8 cellular contexts compared by ENCODE assay signal in the genomic region with DNA sequence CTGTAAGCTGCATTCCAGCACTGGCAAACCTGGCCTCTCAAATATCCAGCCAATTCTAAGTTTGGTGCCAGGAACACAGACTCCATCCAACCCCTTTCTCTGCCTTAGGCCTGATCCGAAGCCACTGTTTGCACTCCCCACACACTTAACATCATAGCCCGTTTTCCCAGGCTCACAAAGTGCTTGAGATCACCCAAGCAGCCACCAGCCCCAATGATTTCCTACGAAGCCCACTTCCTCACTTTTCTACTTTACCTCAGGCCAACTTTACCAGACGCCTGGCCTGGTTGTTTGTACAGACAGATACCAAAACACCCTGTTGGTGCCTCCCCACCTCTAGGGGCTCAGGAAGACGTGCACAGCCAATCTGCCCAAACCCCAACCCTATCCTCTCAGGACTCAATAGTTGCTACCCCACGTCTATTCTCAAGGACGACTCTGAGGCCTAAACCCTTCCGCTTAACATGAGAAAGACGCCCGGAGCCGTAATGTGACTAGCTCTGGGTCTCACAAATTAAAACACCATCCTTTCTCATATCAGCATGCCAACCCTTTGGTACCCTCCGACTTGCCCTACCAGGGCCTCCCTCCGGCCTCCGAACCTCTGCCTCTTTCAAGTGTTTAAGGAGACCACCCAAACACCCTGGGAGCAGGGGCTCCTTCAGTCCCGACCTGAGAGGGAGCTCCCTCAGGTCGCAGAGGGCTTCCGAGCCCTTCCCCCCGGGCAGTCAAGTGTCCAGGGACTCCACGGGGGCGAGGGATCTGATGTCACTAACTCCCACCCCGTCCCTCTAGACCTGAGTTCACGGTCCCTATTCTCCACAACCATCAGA.
A peak's percentile ranks its signal among the peaks of the same experiment; 100 is the strongest.
DNase-seq lines count a peak whose midpoint lies in the region; ATAC-seq and TF ChIP-seq lines count a peak whose summit lies in the region.

No MANE protein-coding gene starts in this region.

- H4K20me1 ChIP-seq in Loucy (ENCODE audit: insufficient read depth, low read length, poor library complexity, severe bottlenecking) = peaks cover 29% of the 10 kb centered on the region

- peaks cover 2% of the 10 kb centered on the region for H3K27me3 Mint-ChIP-seq in nephron progenitor cell (ENCODE audit: low read depth, poor library complexity)

- H3K36me3 ChIP-seq in Loucy (ENCODE audit: insufficient read depth, low read length) = no peaks in the 10 kb centered on the region

- no peak overlapping the region for H3K27ac Mint-ChIP-seq in nephron progenitor cell

- no peak overlapping the region for H3K4me3 Mint-ChIP-seq in nephron progenitor cell

- peaks cover 36% of the 10 kb centered on the region for H3K4me1 ChIP-seq in Loucy (ENCODE audit: insufficient read depth, low read length, poor library complexity, severe bottlenecking)

- H3K4me2 ChIP-seq in Loucy (ENCODE audit: low read depth, low read length, poor library complexity, severe bottlenecking) = peak overlapping the region; percentile 79

- H3K4me1 Mint-ChIP-seq in nephron progenitor cell = peaks cover 18% of the 10 kb centered on the region

- H3K36me3 Mint-ChIP-seq in nephron progenitor cell (ENCODE audit: low read depth) = peaks cover 11% of the 10 kb centered on the region

- peaks cover 15% of the 10 kb centered on the region; the same call in 1 of the 2 replicates for H3K79me2 ChIP-seq in Loucy (ENCODE audit: insufficient read depth, low read length)

- TF ChIP-seq CTCF in AG09309 (IDR thresholded peaks at IDR 0.05; ENCODE audit: control insufficient read depth, insufficient read depth, low read depth, low read length, missing control alignments) (no peak), Loucy (conservative IDR thresholded peaks at IDR 0.05; ENCODE audit: low read length) (no peak), epithelial cell of esophagus (IDR thresholded peaks at IDR 0.05; ENCODE audit: insufficient read depth, low read depth, low read length, missing control alignments) (peak; percentile 11), nephron progenitor cell (IDR thresholded peaks at IDR 0.05) (no peak)

- DNase-seq in AG09309 (ENCODE audit: low read depth) = no peak
- no peak for DNase-seq in epithelial cell of esophagus (ENCODE audit: low read depth)
- DNase-seq in nephron progenitor cell = peak; percentile 49
- no peak for DNase-seq in globus pallidus (ENCODE audit: low spot score)
- DNase-seq in DMS53 treated with DMSO at 0.1 percent for 48 hours (lab: John Stamatoyannopoulos, UW; ENCODE audit: unreplicated experiment) = no peak
- DNase-seq in HK-2 (ENCODE audit: unreplicated experiment) = no peak

- no peaks in the 10 kb centered on the region for H3K9me3 ChIP-seq in Loucy (ENCODE audit: insufficient read depth, low read depth, low read length)

- no peaks in the 10 kb centered on the region for H3K9me3 Mint-ChIP-seq in nephron progenitor cell

- H3K4me3 ChIP-seq in AG09309 (ENCODE audit: control insufficient read depth, low read depth, low read length) (peak overlapping the region; percentile 71), Loucy (ENCODE audit: low read length, poor library complexity, severe bottlenecking) (peak overlapping the region; percentile 75), epithelial cell of esophagus (ENCODE audit: low read length) (peak overlapping the region; percentile 100)

- peak overlapping the region; percentile 45 for H3K9ac ChIP-seq in Loucy (ENCODE audit: low read depth, low read length, poor library complexity, severe bottlenecking)

- ATAC-seq in HG02798 (IDR thresholded peaks at IDR 0.05; ENCODE audit: poor library complexity, unreplicated experiment) = no peak

- no peaks in the 10 kb centered on the region for H3K27me3 ChIP-seq in Loucy (ENCODE audit: insufficient read depth, low read length, poor library complexity, severe bottlenecking)

- no peaks in the 10 kb centered on the region for H3K9me2 ChIP-seq in Loucy (replicated peaks; ENCODE audit: low read depth, low read length)

- 0 out of 2 replicates have a peak, but pooled peaks cover 7% of the 10 kb centered on the region for H3F3A ChIP-seq in Loucy (ENCODE audit: low read depth)

- 0 out of 2 replicates have a peak overlapping the region, but pooled peaks have one; percentile 57 for H2AFZ ChIP-seq in Loucy (ENCODE audit: low read length)
